21 cellular contexts compared by ENCODE assay signal in the genomic region with DNA sequence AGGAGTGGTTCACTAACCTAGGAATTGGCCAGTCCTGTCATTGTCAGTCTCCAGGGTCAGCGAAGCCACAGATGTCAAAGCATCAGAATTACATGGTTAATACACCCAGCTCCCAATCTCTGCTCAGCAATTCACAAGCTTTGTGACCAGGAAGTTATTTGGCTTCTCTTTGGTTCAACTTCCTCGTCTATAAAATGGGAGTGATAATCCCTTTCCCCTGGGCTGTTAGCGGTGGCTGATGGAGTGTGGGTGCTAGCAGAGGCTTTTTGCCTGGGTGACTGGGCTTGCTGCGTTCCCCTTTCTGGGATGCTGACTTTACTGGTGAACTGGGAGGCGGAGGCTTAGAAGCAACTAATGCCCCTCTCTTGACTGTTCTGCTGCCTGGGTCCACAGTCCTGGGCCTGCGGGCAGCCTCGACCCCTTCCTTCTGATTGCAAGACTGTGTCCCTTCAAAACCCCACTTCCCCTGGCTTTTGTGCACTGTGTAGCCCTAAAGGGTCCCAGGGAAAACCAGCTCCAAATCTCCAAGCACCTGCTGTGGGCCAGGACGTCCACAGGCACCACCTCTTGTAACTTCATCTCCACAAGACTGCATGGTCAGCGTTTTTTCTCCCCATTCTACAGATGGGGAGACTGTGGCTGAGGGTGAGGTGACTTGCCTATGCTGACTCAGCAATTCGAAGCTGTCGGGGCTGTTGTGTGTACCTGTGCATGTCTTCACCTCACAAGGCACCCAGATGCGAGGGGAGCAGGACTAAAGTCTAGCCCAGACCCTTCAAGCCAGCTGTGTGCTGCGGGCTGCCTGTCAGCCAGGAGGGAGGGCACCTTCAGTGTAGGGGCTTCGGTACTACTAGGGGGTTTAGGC.
"Had no signal": no experiment of that assay in that cellular context is flagged by ENCODE, and none has a peak within 500 bp of the region (broad histone marks: within the 10 kb centered on the region; RNA-seq: fewer than 3 reads in every experiment).

No MANE protein-coding gene starts in this region.

- H3K4me2 ChIP-seq: smooth muscle cell had no signal

- H3K9me3 ChIP-seq: left lung, sigmoid colon, transverse colon, vagina had no signal

- H3K27ac Mint-ChIP-seq: activated naive CD4-positive, alpha-beta T cell treated with anti-CD3 and anti-CD28 coated beads, Interleukin-2, amount 50 U/mL, for 24 hours; stimulated activated memory B cell treated with anti-CD40 and anti-IgM and Interleukin-4, amounts not matched to agents 10 μg/mL and 1 μg/mL and 100 μg/mL, for 72 hours had no signal

- H3K4me3 ChIP-seq: left lung, sigmoid colon, smooth muscle cell, transverse colon, vagina had no signal

- H3K4me1 ChIP-seq: foreskin keratinocyte, left lung had no signal

- H3K27ac ChIP-seq: foreskin keratinocyte, left lung, sigmoid colon, transverse colon, vagina, VCaP had no signal

- H3K4me1 Mint-ChIP-seq: activated naive CD4-positive, alpha-beta T cell treated with anti-CD3 and anti-CD28 coated beads, Interleukin-2, amount 50 U/mL, for 24 hours; immature natural killer cell; stimulated activated memory B cell treated with anti-CD40 and anti-IgM and Interleukin-4, amounts not matched to agents 10 μg/mL and 1 μg/mL and 100 μg/mL, for 72 hours had no signal

- H3K27me3 ChIP-seq: left lung, sigmoid colon, transverse colon, vagina had no signal

- H3K9me3 Mint-ChIP-seq: activated naive CD4-positive, alpha-beta T cell treated with anti-CD3 and anti-CD28 coated beads, Interleukin-2, amount 50 U/mL, for 24 hours; nephron had no signal

- DNase-seq: activated CD4-positive, alpha-beta T cell treated with anti-CD3 and anti-CD28 coated beads, Interleukin-2, amount 50 U/mL, for 1 hour; activated CD4-positive, CD25-positive, alpha-beta regulatory T cell treated with anti-CD3 and anti-CD28 coated beads, Interleukin-2, amount 50 U/mL, for 72 hours; activated gamma-delta T cell treated with Interleukin-2 at 50 U/mL for 16 hours; activated T-cell treated with anti-CD3 and anti-CD28 coated beads, Interleukin-2, amount 50 U/mL, for 1 hour; caudate nucleus; dermis blood vessel endothelial cell; effector CD8-positive, alpha-beta T cell; immature natural killer cell; left lung; nucleus accumbens; sigmoid colon; stimulated activated CD4-positive, alpha-beta T cell treated with anti-CD3 and anti-CD28 coated beads, Interleukin-15, amount 100 ng/mL, for 24 hours; transverse colon had no signal

- H3K27me3 Mint-ChIP-seq: activated naive CD4-positive, alpha-beta T cell treated with anti-CD3 and anti-CD28 coated beads, Interleukin-2, amount 50 U/mL, for 24 hours had no signal

- H3K36me3 ChIP-seq: left lung, sigmoid colon, transverse colon, vagina had no signal

- ATAC-seq: foreskin keratinocyte; stimulated activated memory B cell treated with anti-CD40 and anti-IgM and Interleukin-4, amounts not matched to agents 10 μg/mL and 1 μg/mL and 100 μg/mL, for 72 hours had no signal

- H3K36me3 Mint-ChIP-seq: activated naive CD4-positive, alpha-beta T cell treated with anti-CD3 and anti-CD28 coated beads, Interleukin-2, amount 50 U/mL, for 24 hours; brain; immature natural killer cell; stimulated activated memory B cell treated with anti-CD40 and anti-IgM and Interleukin-4, amounts not matched to agents 10 μg/mL and 1 μg/mL and 100 μg/mL, for 72 hours had no signal

- H3K4me3 Mint-ChIP-seq: activated naive CD4-positive, alpha-beta T cell treated with anti-CD3 and anti-CD28 coated beads, Interleukin-2, amount 50 U/mL, for 24 hours; immature natural killer cell; nephron; stimulated activated memory B cell treated with anti-CD40 and anti-IgM and Interleukin-4, amounts not matched to agents 10 μg/mL and 1 μg/mL and 100 μg/mL, for 72 hours had no signal
